In genomic region chr7:123751816-123752215, GRCh38 we compare ENCODE assay signal across 15 cellular contexts. TPM values are rescaled to one million over a fixed set of nuclear protein-coding genes. Genes with fewer than 3 reads are reported as not detected.
A peak's percentile ranks its signal among the peaks of the same experiment; 100 is the strongest.
DNase-seq lines count a peak whose midpoint lies in the region; ATAC-seq and TF ChIP-seq lines count a peak whose summit lies in the region.
"Had no signal": no experiment of that assay in that cellular context is flagged by ENCODE, and none has a peak within 500 bp of the region (broad histone marks: within the 10 kb centered on the region; RNA-seq: fewer than 3 reads in every experiment).

No MANE protein-coding gene starts in this region.

- peaks cover 14% of the 10 kb centered on the region for H3K79me2 ChIP-seq in fibroblast of lung (ENCODE audit: control insufficient read depth, insufficient read depth, low read length)

- no peaks in the 10 kb centered on the region for H4K20me1 ChIP-seq in fibroblast of lung (ENCODE audit: control insufficient read depth, extremely low read depth, insufficient read depth, low read length)

- no peaks in the 10 kb centered on the region for H3K27me3 ChIP-seq in fibroblast of lung (ENCODE audit: control insufficient read depth, insufficient read depth, low read length)
- H3K27me3 ChIP-seq in testis = no peaks in the 10 kb centered on the region
- H3K27me3 ChIP-seq: pancreas had no signal

- TF ChIP-seq CTCF in fibroblast of lung (conservative IDR thresholded peaks at IDR 0.05 in 1 of 2, IDR thresholded peaks at IDR 0.05 in 1 of 2; ENCODE audit: low read depth in 1 of 2, low read length in 2 of 2) (no peak), testis (IDR thresholded peaks at IDR 0.05) (no peak)

- no peak for TF ChIP-seq POLR2A in testis (IDR thresholded peaks at IDR 0.05)

- peak overlapping the region; percentile 91 for H3K27ac Mint-ChIP-seq in activated T-cell treated with anti-CD3 and anti-CD28 coated beads, Interleukin-2, amount 50 U/mL, for 72 hours
- H3K27ac Mint-ChIP-seq in activated T-helper 17 cell treated with anti-CD3 and anti-CD28 coated beads, Interleukin-2, amount 50 U/mL, for 72 hours = peak overlapping the region; percentile 60
- H3K27ac Mint-ChIP-seq: activated naive CD4-positive, alpha-beta T cell treated with anti-CD3 and anti-CD28 coated beads for 36 hours had no signal

- intact Hi-C loops in testis (cut with DNase I; ENCODE audit: low total_unique reads) = no loop called here

- no peak overlapping the region for H3K9ac ChIP-seq in fibroblast of lung (ENCODE audit: insufficient read depth, low read length)

- no peaks in the 10 kb centered on the region for H3K27me3 Mint-ChIP-seq in activated T-cell treated with anti-CD3 and anti-CD28 coated beads, Interleukin-2, amount 50 U/mL, for 72 hours (ENCODE audit: low read depth)
- H3K27me3 Mint-ChIP-seq in activated T-helper 17 cell treated with anti-CD3 and anti-CD28 coated beads, Interleukin-2, amount 50 U/mL, for 72 hours = no peaks in the 10 kb centered on the region

- H3K9me3 Mint-ChIP-seq in activated T-cell treated with anti-CD3 and anti-CD28 coated beads, Interleukin-2, amount 50 U/mL, for 72 hours = no peaks in the 10 kb centered on the region
- no peaks in the 10 kb centered on the region for H3K9me3 Mint-ChIP-seq in activated T-helper 17 cell treated with anti-CD3 and anti-CD28 coated beads, Interleukin-2, amount 50 U/mL, for 72 hours
- H3K9me3 Mint-ChIP-seq: activated naive CD4-positive, alpha-beta T cell treated with anti-CD3 and anti-CD28 coated beads for 36 hours had no signal

- H2AFZ ChIP-seq in fibroblast of lung (ENCODE audit: low read length) = no peak overlapping the region

- H3K9me3 ChIP-seq in fibroblast of lung (ENCODE audit: control insufficient read depth, insufficient read depth, low read depth, low read length) (no peaks in the 10 kb centered on the region), testis (no peaks in the 10 kb centered on the region)
- H3K9me3 ChIP-seq: pancreas had no signal

- H3K4me1 Mint-ChIP-seq in activated T-cell treated with anti-CD3 and anti-CD28 coated beads, Interleukin-2, amount 50 U/mL, for 72 hours (ENCODE audit: low read depth) = peaks cover 44% of the 10 kb centered on the region
- peaks cover 18% of the 10 kb centered on the region for H3K4me1 Mint-ChIP-seq in activated T-helper 17 cell treated with anti-CD3 and anti-CD28 coated beads, Interleukin-2, amount 50 U/mL, for 72 hours

- no peaks in the 10 kb centered on the region for H3K36me3 ChIP-seq in fibroblast of lung (ENCODE audit: control insufficient read depth, insufficient read depth, low read length)
- H3K36me3 ChIP-seq in testis (ENCODE audit: low read depth, missing control alignments) = no peaks in the 10 kb centered on the region
- H3K36me3 ChIP-seq: pancreas had no signal

- H3K4me1 ChIP-seq in fibroblast of lung (ENCODE audit: control insufficient read depth, extremely low read depth, insufficient read depth, low read length) (no peaks in the 10 kb centered on the region), testis (peaks cover 10% of the 10 kb centered on the region)

- peak overlapping the region in 1 of 2 donors; percentile 70 for H3K4me3 Mint-ChIP-seq in activated T-cell treated with anti-CD3 and anti-CD28 coated beads, Interleukin-2, amount 50 U/mL, for 72 hours
- peak overlapping the region; percentile 61 for H3K4me3 Mint-ChIP-seq in activated T-helper 17 cell treated with anti-CD3 and anti-CD28 coated beads, Interleukin-2, amount 50 U/mL, for 72 hours
- H3K4me3 Mint-ChIP-seq: activated naive CD4-positive, alpha-beta T cell treated with anti-CD3 and anti-CD28 coated beads for 36 hours had no signal

- H3K36me3 Mint-ChIP-seq in activated T-cell treated with anti-CD3 and anti-CD28 coated beads, Interleukin-2, amount 50 U/mL, for 72 hours (ENCODE audit: insufficient read depth in 2 of 2) = peaks cover 9 to 12% of the 10 kb centered on the region in 2 donors
- peaks cover 14% of the 10 kb centered on the region for H3K36me3 Mint-ChIP-seq in activated T-helper 17 cell treated with anti-CD3 and anti-CD28 coated beads, Interleukin-2, amount 50 U/mL, for 72 hours (ENCODE audit: low read depth)

- no peak for ATAC-seq in activated T-cell treated with anti-CD3 and anti-CD28 coated beads, Interleukin-2, amount 50 U/mL, for 72 hours (replicated peaks in 1 of 2)
- ATAC-seq in activated T-helper 17 cell treated with anti-CD3 and anti-CD28 coated beads, Interleukin-2, amount 50 U/mL, for 72 hours (replicated peaks) = no peak
- ATAC-seq in HG03442 (IDR thresholded peaks at IDR 0.05; ENCODE audit: unreplicated experiment) = no peak
- ATAC-seq: pancreas had no signal

- no peak for DNase-seq in activated T-cell treated with anti-CD3 and anti-CD28 coated beads, Interleukin-2, amount 50 U/mL, for 72 hours
- DNase-seq in activated T-cell treated with anti-CD3 and anti-CD28 coated beads, Interleukin-2, amount 50 U/mL, for 1 hour = no peak
- DNase-seq in fibroblast of lung (ENCODE audit: low read depth in 2 of 2) = peak; percentile 37 to 45
- DNase-seq in testis = no peak
- no peak for DNase-seq in D341Med (ENCODE audit: low spot score)
- DNase-seq in activated CD4-positive, alpha-beta T cell treated with anti-CD3 and anti-CD28 coated beads for 4 hours = no peak
- DNase-seq: activated CD8-positive, alpha-beta memory T cell treated with anti-CD3 and anti-CD28 coated beads for 24 hours; activated naive CD4-positive, alpha-beta T cell treated with anti-CD3 and anti-CD28 coated beads for 36 hours; Kasumi-1; NCI-H146; NCI-H510A treated with DMSO at 0.1 percent for 48 hours; pancreas; T1000 had no signal

- WGBS in testis, 2 donors = 23 to 47% methylated on average over 1 of the region's 1 CpG

- H3K4me2 ChIP-seq in fibroblast of lung (ENCODE audit: extremely low read depth, insufficient read depth, low read length) = no peak overlapping the region

- H3K27ac ChIP-seq in fibroblast of lung (ENCODE audit: insufficient read depth, low read length) (no peak overlapping the region), testis (peak overlapping the region; percentile 1 to 10)
- H3K27ac ChIP-seq: pancreas had no signal

- H3K4me3 ChIP-seq in fibroblast of lung (replicated peaks in 1 of 4; ENCODE audit: control extremely low read depth in 1 of 4, insufficient read depth in 1 of 4, low read depth in 3 of 4, low read length in 4 of 4) = no peak overlapping the region
- no peak overlapping the region for H3K4me3 ChIP-seq in testis
- H3K4me3 ChIP-seq: pancreas had no signal

RNA-seq across cellular contexts. Expression of gene WASL, which starts 3.0 kb away (rescaled TPM):
- total RNA-seq in activated T-cell treated with anti-CD3 and anti-CD28 coated beads, Interleukin-2, amount 50 U/mL, for 72 hours = 1 to 10 TPM; 7.2 to 8.7 TPM
- total RNA-seq in activated T-helper 17 cell treated with anti-CD3 and anti-CD28 coated beads, Interleukin-2, amount 50 U/mL, for 72 hours = 1 to 10 TPM; 8.0 to 8.7 TPM
- total RNA-seq in fibroblast of lung (12.1 and 15.4 TPM in 2 replicates), testis (10 to 100 TPM; 62.6 to 69.3 TPM)
- polyA plus RNA-seq in fibroblast of lung (18.0 and 21.0 TPM in 2 replicates), testis (ENCODE audit: insufficient read depth, low read depth, low replicate concordance) (43.3 TPM)
- 16.9 and 22.4 TPM in 2 replicates for polyA plus RNA-seq in fibroblast of lung (2012)
- polyA minus RNA-seq in fibroblast of lung (ENCODE audit: low replicate concordance) = 2.5 and 4.2 TPM in 2 replicates

Comparison
In these comparisons a context has a peak if more than half of its experiments do, and no peak if none do; other contexts are left out.
1. DNase-seq: peak in fibroblast of lung (2 of 2); none in activated T-cell treated with anti-CD3 and anti-CD28 coated beads, Interleukin-2, amount 50 U/mL, for 72 hours (0 of 2), activated T-cell treated with anti-CD3 and anti-CD28 coated beads, Interleukin-2, amount 50 U/mL, for 1 hour (single experiment), testis (single experiment), D341Med (single experiment) and activated CD4-positive, alpha-beta T cell treated with anti-CD3 and anti-CD28 coated beads for 4 hours (0 of 2).